Comparison of ENCODE assay signal across 8 cellular contexts in genomic region chr11:120929664-120930154, GRCh38.
DNase-seq lines count a peak whose midpoint lies in the region; ATAC-seq, FAIRE-seq and TF ChIP-seq lines count a peak whose summit lies in the region.

No MANE protein-coding gene starts in this region.

- peak; percentile 89 for FAIRE-seq in GM12892 (lab: Jason Lieb, UNC)

- TF ChIP-seq CTCF in progenitor cell of endocrine pancreas (IDR thresholded peaks at IDR 0.05; ENCODE audit: unreplicated experiment) = peak; percentile 65

- H3K27me3 Mint-ChIP-seq in progenitor cell of endocrine pancreas = peaks cover 12% of the 10 kb centered on the region

- H3K4me3 Mint-ChIP-seq in progenitor cell of endocrine pancreas (ENCODE audit: low read depth) = no peak overlapping the region

- H3K4me1 Mint-ChIP-seq in progenitor cell of endocrine pancreas (ENCODE audit: low read depth) = peaks cover 11% of the 10 kb centered on the region

- H3K9me3 Mint-ChIP-seq in progenitor cell of endocrine pancreas (ENCODE audit: low read depth) = no peaks in the 10 kb centered on the region

- DNase-seq in ACHN = peak; percentile 34
- peak; percentile 41 for DNase-seq in GM12892 (ENCODE audit: insufficient read length)
- DNase-seq in NCI-H2227 (lab: John Stamatoyannopoulos, UW; ENCODE audit: unreplicated experiment) = peak; percentile 44
- peak; percentile 14 for DNase-seq in activated CD8-positive, alpha-beta memory T cell treated with anti-CD3 and anti-CD28 coated beads, Interleukin-2, amount 50 U/mL, for 24 hours (ENCODE audit: extremely low read depth)
- DNase-seq in germinal center (ENCODE audit: low spot score) = peak; percentile 64
- DNase-seq in progenitor cell of endocrine pancreas (ENCODE audit: low spot score, unreplicated experiment) = peak; percentile 23
- DNase-seq in NCI-H510A (lab: John Stamatoyannopoulos, UW) = no peak

- in situ Hi-C loops in ACHN (cut with HindIII; ENCODE audit: low pct_ligation_motif_present, low pct_unique_long_range_greater_than_20kb, low sequenced_read_pairs) = no loop called here

- no peak for ATAC-seq in GM21528 (IDR thresholded peaks at IDR 0.05; ENCODE audit: low FRiP score, unreplicated experiment)

- no peak overlapping the region for H3K27ac Mint-ChIP-seq in progenitor cell of endocrine pancreas

- TF ChIP-seq POLR2A in GM12892 (IDR thresholded peaks at IDR 0.05; ENCODE audit: low read depth, low read length) = no peak

- H3K36me3 Mint-ChIP-seq in progenitor cell of endocrine pancreas (ENCODE audit: insufficient read depth) = no peaks in the 10 kb centered on the region
